9 cellular contexts compared by ENCODE assay signal in the genomic region with DNA sequence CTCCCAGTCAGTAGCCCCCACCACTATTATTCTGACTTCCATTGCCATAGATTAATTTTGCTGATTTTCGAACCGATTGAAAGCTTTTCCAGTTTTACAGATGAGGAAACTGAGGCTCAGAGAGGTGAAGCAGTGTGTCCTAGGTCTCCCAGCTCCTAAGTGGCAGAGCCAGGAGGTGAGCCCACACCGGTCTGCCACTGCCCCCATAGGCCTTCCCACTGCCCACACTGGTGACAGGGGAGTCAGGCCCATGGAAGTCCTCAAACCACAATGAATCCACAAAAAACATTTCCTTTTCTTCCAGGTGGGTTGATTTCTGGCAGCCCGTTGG. TPM values are rescaled to one million over a fixed set of nuclear protein-coding genes. Genes with fewer than 3 reads are reported as not detected.
DNase-seq lines count a peak whose midpoint lies in the region; ATAC-seq and TF ChIP-seq lines count a peak whose summit lies in the region.
"Had no signal": no experiment of that assay in that cellular context is flagged by ENCODE, and none has a peak within 500 bp of the region (broad histone marks: within the 10 kb centered on the region; RNA-seq: fewer than 3 reads in every experiment).

No MANE protein-coding gene starts in this region.

- DNase-seq in T-helper 17 cell (no peak), epithelial cell of prostate (ENCODE audit: low read depth, low spot score) (no peak), osteoblast (ENCODE audit: insufficient read length, low spot score, missing footprints) (no peak), upper lobe of right lung (no peak), NCI-H2196 (lab: John Stamatoyannopoulos, UW; ENCODE audit: unreplicated experiment) (no peak)
- DNase-seq in activated CD8-positive, alpha-beta memory T cell treated with anti-CD3 and anti-CD28 coated beads, Interleukin-2, amount 50 U/mL, for 4 hours = no peak
- DNase-seq: activated T-cell treated with anti-CD3 and anti-CD28 coated beads for 4 hours, retina had no signal

- peak overlapping the region; percentile 6 for H3K27ac Mint-ChIP-seq in T-helper 17 cell

- ATAC-seq in T-helper 17 cell (no peak), upper lobe of right lung (no peak), HG02852 (IDR thresholded peaks at IDR 0.05; ENCODE audit: unreplicated experiment) (no peak)

- H3K4me3 Mint-ChIP-seq in T-helper 17 cell = no peak overlapping the region

- TF ChIP-seq CTCF in osteoblast (IDR thresholded peaks at IDR 0.05; ENCODE audit: extremely low read depth, low read depth, low read length) = no peak
- TF ChIP-seq CTCF in upper lobe of right lung (IDR thresholded peaks at IDR 0.05) = no peak

- no peaks in the 10 kb centered on the region for H3K27me3 ChIP-seq in osteoblast (ENCODE audit: insufficient read depth, low read length)
- no peaks in the 10 kb centered on the region for H3K27me3 ChIP-seq in upper lobe of right lung

- no peaks in the 10 kb centered on the region for H3K9me3 ChIP-seq in T-helper 17 cell (ENCODE audit: control insufficient read depth, low read length, poor library complexity, severe bottlenecking)
- no peaks in the 10 kb centered on the region for H3K9me3 ChIP-seq in osteoblast (ENCODE audit: low read depth, low read length)
- no peaks in the 10 kb centered on the region for H3K9me3 ChIP-seq in upper lobe of right lung

- peak overlapping the region; percentile 100 for H3K27ac ChIP-seq in epithelial cell of prostate
- peak overlapping the region; percentile 99 for H3K27ac ChIP-seq in osteoblast (ENCODE audit: low read depth, low read length)
- peak overlapping the region; percentile 91 for H3K27ac ChIP-seq in upper lobe of right lung

- intact Hi-C loops in upper lobe of right lung (cut with DNase I) = loop anchor here (10.0 kb wide), 1 partner anchor 129 kb away; a partner anchor contains a TSS

- H3K4me3 ChIP-seq in osteoblast (ENCODE audit: insufficient read depth, low read length) (no peak overlapping the region), upper lobe of right lung (no peak overlapping the region)

- peaks cover 4% of the 10 kb centered on the region for H3K4me1 Mint-ChIP-seq in T-helper 17 cell

- no peaks in the 10 kb centered on the region for H3K27me3 Mint-ChIP-seq in T-helper 17 cell

- H3K4me1 ChIP-seq in osteoblast (ENCODE audit: insufficient read depth, low read length) (peaks cover 64% of the 10 kb centered on the region), upper lobe of right lung (peaks cover 52% of the 10 kb centered on the region)

- H3K36me3 Mint-ChIP-seq in T-helper 17 cell (ENCODE audit: low read depth) = peaks cover 6% of the 10 kb centered on the region

- peaks cover 16% of the 10 kb centered on the region for H3K36me3 ChIP-seq in osteoblast (ENCODE audit: insufficient read depth, low read length)
- H3K36me3 ChIP-seq in upper lobe of right lung = peaks cover 20% of the 10 kb centered on the region

- H3K79me2 ChIP-seq in osteoblast (ENCODE audit: insufficient read depth, low read length) = peaks cover 4% of the 10 kb centered on the region

- no peak overlapping the region for H2AFZ ChIP-seq in osteoblast (ENCODE audit: low read length)

- H3K4me2 ChIP-seq in osteoblast (ENCODE audit: insufficient read depth, low read length) = no peak overlapping the region

- H4K20me1 ChIP-seq in osteoblast (ENCODE audit: insufficient read depth, low read length) = no peaks in the 10 kb centered on the region

RNA-seq across cellular contexts. Expression of a gene that starts 54.9 kb away (rescaled TPM):
- total RNA-seq in T-helper 17 cell (10 to 100 TPM; 13.9 to 17.7 TPM), osteoblast (40.4 and 43.8 TPM in 2 replicates), upper lobe of right lung (26.4 TPM)
